In the genomic region with DNA sequence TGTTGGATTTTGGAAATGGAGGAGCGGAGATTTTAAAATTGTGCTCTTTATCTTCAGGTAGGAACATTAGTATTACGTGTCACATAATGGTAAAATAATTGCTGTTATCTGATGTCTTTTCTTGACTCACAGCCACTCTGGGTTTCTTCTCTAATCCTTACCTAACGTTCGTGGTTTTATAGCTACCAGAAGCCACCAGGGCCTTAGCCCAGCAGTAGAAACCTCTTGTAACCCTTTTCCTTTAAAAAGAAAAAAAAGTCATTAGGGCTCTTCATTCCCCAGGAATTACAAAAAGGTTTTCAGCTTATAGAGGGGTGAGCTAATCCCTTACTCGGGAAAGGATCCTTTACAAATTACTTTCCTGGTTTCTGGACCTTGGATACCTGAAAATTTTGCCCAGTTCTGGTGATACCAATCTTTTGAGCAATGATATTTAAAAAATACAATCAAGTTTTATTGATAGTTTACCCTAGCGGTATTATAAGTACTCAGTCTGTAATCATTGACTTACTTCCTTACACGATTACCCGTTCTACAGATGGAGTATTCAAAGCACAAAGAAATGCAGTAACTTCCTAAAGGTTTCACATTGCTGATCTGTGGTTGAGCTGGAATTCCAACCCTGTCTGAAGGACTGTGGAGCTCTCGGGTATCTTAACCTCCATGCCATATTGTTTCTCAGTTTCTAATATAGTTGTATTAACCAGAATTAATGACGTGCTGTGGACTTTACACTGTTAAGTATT, we compare ENCODE assay signal across 8 cellular contexts.
DNase-seq lines count a peak whose midpoint lies in the region; ATAC-seq lines count a peak whose summit lies in the region.

No MANE protein-coding gene starts in this region.

- H3K4me1 Mint-ChIP-seq in stimulated activated naive CD8-positive, alpha-beta T cell treated with anti-CD3 and anti-CD28 coated beads, Interleukin-15, Interleukin-2, amounts not matched to agents 100 ng/mL and 50 ng/mL, for 24 hours (ENCODE audit: low read depth) = peaks cover 40% of the 10 kb centered on the region
- H3K4me1 Mint-ChIP-seq in activated naive CD8-positive, alpha-beta T cell (ENCODE audit: low read depth) = peaks cover 34% of the 10 kb centered on the region
- H3K4me1 Mint-ChIP-seq in stimulated activated effector memory CD8-positive, alpha-beta T cell treated with anti-CD3 and anti-CD28 coated beads, Interleukin-12 subunit alpha, Interleukin-12 subunit beta, amount 100 ng/mL, for 72 hours = peaks cover 35% of the 10 kb centered on the region

- H3K9me3 ChIP-seq in iPS-18c (ENCODE audit: control insufficient read depth, insufficient read depth, low read length) = no peaks in the 10 kb centered on the region

- H3K4me3 Mint-ChIP-seq in stimulated activated naive CD8-positive, alpha-beta T cell treated with anti-CD3 and anti-CD28 coated beads, Interleukin-15, Interleukin-2, amounts not matched to agents 100 ng/mL and 50 ng/mL, for 24 hours = peak overlapping the region; percentile 92
- peak overlapping the region; percentile 95 for H3K4me3 Mint-ChIP-seq in activated naive CD8-positive, alpha-beta T cell
- peak overlapping the region; percentile 92 for H3K4me3 Mint-ChIP-seq in stimulated activated effector memory CD8-positive, alpha-beta T cell treated with anti-CD3 and anti-CD28 coated beads, Interleukin-12 subunit alpha, Interleukin-12 subunit beta, amount 100 ng/mL, for 72 hours

- H3K9me3 Mint-ChIP-seq in stimulated activated naive CD8-positive, alpha-beta T cell treated with anti-CD3 and anti-CD28 coated beads, Interleukin-15, Interleukin-2, amounts not matched to agents 100 ng/mL and 50 ng/mL, for 24 hours = no peaks in the 10 kb centered on the region
- H3K9me3 Mint-ChIP-seq in activated naive CD8-positive, alpha-beta T cell (ENCODE audit: low read depth) = no peaks in the 10 kb centered on the region
- H3K9me3 Mint-ChIP-seq in stimulated activated effector memory CD8-positive, alpha-beta T cell treated with anti-CD3 and anti-CD28 coated beads, Interleukin-12 subunit alpha, Interleukin-12 subunit beta, amount 100 ng/mL, for 72 hours = no peaks in the 10 kb centered on the region

- H3K27me3 Mint-ChIP-seq in stimulated activated naive CD8-positive, alpha-beta T cell treated with anti-CD3 and anti-CD28 coated beads, Interleukin-15, Interleukin-2, amounts not matched to agents 100 ng/mL and 50 ng/mL, for 24 hours = no peaks in the 10 kb centered on the region
- no peaks in the 10 kb centered on the region for H3K27me3 Mint-ChIP-seq in activated naive CD8-positive, alpha-beta T cell

- peaks cover 3% of the 10 kb centered on the region for H3K36me3 Mint-ChIP-seq in stimulated activated naive CD8-positive, alpha-beta T cell treated with anti-CD3 and anti-CD28 coated beads, Interleukin-15, Interleukin-2, amounts not matched to agents 100 ng/mL and 50 ng/mL, for 24 hours (ENCODE audit: low read depth)
- H3K36me3 Mint-ChIP-seq in activated naive CD8-positive, alpha-beta T cell = peaks cover 3% of the 10 kb centered on the region
- peaks cover 73% of the 10 kb centered on the region for H3K36me3 Mint-ChIP-seq in stimulated activated effector memory CD8-positive, alpha-beta T cell treated with anti-CD3 and anti-CD28 coated beads, Interleukin-12 subunit alpha, Interleukin-12 subunit beta, amount 100 ng/mL, for 72 hours

- H3K27ac Mint-ChIP-seq in stimulated activated naive CD8-positive, alpha-beta T cell treated with anti-CD3 and anti-CD28 coated beads, Interleukin-15, Interleukin-2, amounts not matched to agents 100 ng/mL and 50 ng/mL, for 24 hours = peak overlapping the region; percentile 92
- H3K27ac Mint-ChIP-seq in activated naive CD8-positive, alpha-beta T cell = peak overlapping the region; percentile 95
- peak overlapping the region; percentile 99 for H3K27ac Mint-ChIP-seq in stimulated activated effector memory CD8-positive, alpha-beta T cell treated with anti-CD3 and anti-CD28 coated beads, Interleukin-12 subunit alpha, Interleukin-12 subunit beta, amount 100 ng/mL, for 72 hours

- peak overlapping the region; percentile 92 for H3K4me3 ChIP-seq in iPS-18c (ENCODE audit: insufficient read depth, low read depth, low read length)

- no peak for DNase-seq in stimulated activated naive CD8-positive, alpha-beta T cell treated with anti-CD3 and anti-CD28 coated beads, Interleukin-15, Interleukin-2, amounts not matched to agents 100 U/mL and 50 U/mL, for 24 hours
- no peak for DNase-seq in stimulated activated effector memory CD8-positive, alpha-beta T cell treated with anti-CD3 and anti-CD28 coated beads, Interleukin-12 subunit alpha, Interleukin-12 subunit beta, amount 100 ng/mL, for 72 hours (ENCODE audit: low spot score in 2 of 2)
- DNase-seq in NCI-H1417 treated with DMSO at 0.1 percent for 48 hours (lab: John Stamatoyannopoulos, UW) = no peak
- no peak for DNase-seq in stimulated activated CD8-positive, alpha-beta memory T cell treated with anti-CD3 and anti-CD28 coated beads, Interleukin-4, amount 100 ng/mL, for 48 hours

- no peak for ATAC-seq in stimulated activated naive CD8-positive, alpha-beta T cell treated with anti-CD3 and anti-CD28 coated beads, Interleukin-15, Interleukin-2, amounts not matched to agents 100 U/mL and 50 U/mL, for 24 hours
- ATAC-seq in stimulated activated effector memory CD8-positive, alpha-beta T cell treated with anti-CD3 and anti-CD28 coated beads, Interleukin-12 subunit alpha, Interleukin-12 subunit beta, amount 100 ng/mL, for 72 hours = no peak
- ATAC-seq in HG03175 (IDR thresholded peaks at IDR 0.05; ENCODE audit: unreplicated experiment) = no peak
